In the genomic region with DNA sequence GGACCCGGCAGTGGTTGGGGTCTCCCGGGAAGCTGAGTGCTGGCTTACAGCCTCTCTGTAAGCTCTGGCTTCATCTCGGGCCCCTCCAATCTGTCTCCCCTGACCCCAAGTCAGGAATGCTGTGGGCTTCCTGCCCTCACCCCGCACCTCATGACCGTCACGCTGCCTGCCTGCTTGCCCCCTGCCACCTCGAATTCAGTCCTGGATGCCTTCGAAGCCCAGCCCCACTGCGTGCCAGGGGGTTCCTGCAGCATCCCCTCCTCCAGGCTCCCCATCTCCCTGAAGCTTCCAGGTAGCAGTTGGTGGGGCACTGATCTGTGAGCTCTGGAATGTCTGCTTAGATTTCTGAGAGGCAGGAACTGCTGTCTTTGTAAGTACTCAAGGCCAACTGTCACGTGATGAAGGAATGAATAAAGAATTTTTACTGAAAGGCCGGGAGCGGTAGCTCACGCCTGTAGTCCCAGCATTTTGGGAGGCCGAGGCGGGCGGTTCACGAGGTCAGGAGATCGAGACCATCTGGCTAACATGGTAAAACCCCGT, we compare ENCODE assay signal across 1 cellular context.
TF ChIP-seq lines count a peak whose summit lies in the region.

No MANE protein-coding gene starts in this region.

TF ChIP-seq in GM23338, 12 proteins besides CTCF, POLR2A, EP300 and RAD21 (continued from another document):
- TF ChIP-seq, protein P1, sequence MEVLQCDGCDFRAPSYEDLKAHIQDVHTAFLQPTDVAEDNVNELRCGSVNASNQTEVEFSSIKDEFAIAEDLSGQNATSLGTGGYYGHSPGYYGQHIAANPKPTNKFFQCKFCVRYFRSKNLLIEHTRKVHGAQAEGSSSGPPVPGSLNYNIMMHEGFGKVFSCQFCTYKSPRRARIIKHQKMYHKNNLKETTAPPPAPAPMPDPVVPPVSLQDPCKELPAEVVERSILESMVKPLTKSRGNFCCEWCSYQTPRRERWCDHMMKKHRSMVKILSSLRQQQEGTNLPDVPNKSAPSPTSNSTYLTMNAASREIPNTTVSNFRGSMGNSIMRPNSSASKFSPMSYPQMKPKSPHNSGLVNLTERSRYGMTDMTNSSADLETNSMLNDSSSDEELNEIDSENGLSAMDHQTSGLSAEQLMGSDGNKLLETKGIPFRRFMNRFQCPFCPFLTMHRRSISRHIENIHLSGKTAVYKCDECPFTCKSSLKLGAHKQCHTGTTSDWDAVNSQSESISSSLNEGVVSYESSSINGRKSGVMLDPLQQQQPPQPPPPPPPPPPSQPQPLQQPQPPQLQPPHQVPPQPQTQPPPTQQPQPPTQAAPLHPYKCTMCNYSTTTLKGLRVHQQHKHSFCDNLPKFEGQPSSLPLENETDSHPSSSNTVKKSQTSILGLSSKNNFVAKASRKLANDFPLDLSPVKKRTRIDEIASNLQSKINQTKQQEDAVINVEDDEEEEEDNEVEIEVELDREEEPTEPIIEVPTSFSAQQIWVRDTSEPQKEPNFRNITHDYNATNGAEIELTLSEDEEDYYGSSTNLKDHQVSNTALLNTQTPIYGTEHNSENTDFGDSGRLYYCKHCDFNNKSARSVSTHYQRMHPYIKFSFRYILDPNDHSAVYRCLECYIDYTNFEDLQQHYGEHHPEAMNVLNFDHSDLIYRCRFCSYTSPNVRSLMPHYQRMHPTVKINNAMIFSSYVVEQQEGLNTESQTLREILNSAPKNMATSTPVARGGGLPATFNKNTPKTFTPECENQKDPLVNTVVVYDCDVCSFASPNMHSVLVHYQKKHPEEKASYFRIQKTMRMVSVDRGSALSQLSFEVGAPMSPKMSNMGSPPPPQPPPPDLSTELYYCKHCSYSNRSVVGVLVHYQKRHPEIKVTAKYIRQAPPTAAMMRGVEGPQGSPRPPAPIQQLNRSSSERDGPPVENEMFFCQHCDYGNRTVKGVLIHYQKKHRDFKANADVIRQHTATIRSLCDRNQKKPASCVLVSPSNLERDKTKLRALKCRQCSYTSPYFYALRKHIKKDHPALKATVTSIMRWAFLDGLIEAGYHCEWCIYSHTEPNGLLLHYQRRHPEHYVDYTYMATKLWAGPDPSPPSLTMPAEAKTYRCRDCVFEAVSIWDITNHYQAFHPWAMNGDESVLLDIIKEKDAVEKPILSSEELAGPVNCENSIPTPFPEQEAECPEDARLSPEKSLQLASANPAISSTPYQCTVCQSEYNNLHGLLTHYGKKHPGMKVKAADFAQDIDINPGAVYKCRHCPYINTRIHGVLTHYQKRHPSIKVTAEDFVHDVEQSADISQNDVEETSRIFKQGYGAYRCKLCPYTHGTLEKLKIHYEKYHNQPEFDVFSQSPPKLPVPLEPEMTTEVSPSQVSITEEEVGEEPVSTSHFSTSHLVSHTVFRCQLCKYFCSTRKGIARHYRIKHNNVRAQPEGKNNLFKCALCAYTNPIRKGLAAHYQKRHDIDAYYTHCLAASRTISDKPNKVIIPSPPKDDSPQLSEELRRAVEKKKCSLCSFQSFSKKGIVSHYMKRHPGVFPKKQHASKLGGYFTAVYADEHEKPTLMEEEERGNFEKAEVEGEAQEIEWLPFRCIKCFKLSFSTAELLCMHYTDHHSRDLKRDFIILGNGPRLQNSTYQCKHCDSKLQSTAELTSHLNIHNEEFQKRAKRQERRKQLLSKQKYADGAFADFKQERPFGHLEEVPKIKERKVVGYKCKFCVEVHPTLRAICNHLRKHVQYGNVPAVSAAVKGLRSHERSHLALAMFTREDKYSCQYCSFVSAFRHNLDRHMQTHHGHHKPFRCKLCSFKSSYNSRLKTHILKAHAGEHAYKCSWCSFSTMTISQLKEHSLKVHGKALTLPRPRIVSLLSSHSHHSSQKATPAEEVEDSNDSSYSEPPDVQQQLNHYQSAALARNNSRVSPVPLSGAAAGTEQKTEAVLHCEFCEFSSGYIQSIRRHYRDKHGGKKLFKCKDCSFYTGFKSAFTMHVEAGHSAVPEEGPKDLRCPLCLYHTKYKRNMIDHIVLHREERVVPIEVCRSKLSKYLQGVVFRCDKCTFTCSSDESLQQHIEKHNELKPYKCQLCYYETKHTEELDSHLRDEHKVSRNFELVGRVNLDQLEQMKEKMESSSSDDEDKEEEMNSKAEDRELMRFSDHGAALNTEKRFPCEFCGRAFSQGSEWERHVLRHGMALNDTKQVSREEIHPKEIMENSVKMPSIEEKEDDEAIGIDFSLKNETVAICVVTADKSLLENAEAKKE (CRISPR knock-in tag; IDR thresholded peaks at IDR 0.05), result no peak
- TF ChIP-seq POLR2AphosphoS5 (IDR thresholded peaks at IDR 0.05; ENCODE audit: low read depth) (no peak), ZNF114 (CRISPR knock-in tag; IDR thresholded peaks at IDR 0.05) (no peak), EZH2phosphoT487 (IDR thresholded peaks at IDR 0.05; ENCODE audit: unreplicated experiment) (no peak), REST (IDR thresholded peaks at IDR 0.05; ENCODE audit: unreplicated experiment) (no peak)
TF ChIP-seq in GM23338: peak in this region for 0.
